In genomic region chr17:4501295-4501949, GRCh38 we compare ENCODE assay signal across 19 cellular contexts. TPM values are rescaled to one million over a fixed set of nuclear protein-coding genes. Genes with fewer than 3 reads are reported as not detected.
DNase-seq lines count a peak whose midpoint lies in the region; ATAC-seq, FAIRE-seq and TF ChIP-seq lines count a peak whose summit lies in the region.
"Had no signal": no experiment of that assay in that cellular context is flagged by ENCODE, and none has a peak within 500 bp of the region (broad histone marks: within the 10 kb centered on the region; RNA-seq: fewer than 3 reads in every experiment).

No MANE protein-coding gene starts in this region.

- no TSS peak for BruUV-seq in endothelial cell of umbilical vein (replicated peaks; lab: Mats Ljungman, UMichigan)

- peaks cover 4% of the 10 kb centered on the region for H3F3A ChIP-seq in neural cell (ENCODE audit: insufficient read depth, low read length, poor library complexity, severe bottlenecking)

- TF ChIP-seq POLR2A in NB4 (IDR thresholded peaks at IDR 0.05; ENCODE audit: extremely low read depth, insufficient read length) (no peak), endothelial cell of umbilical vein (IDR thresholded peaks at IDR 0.05; ENCODE audit: low read depth, low read length) (no peak)

- peak overlapping the region; percentile 44 for H3K4me2 ChIP-seq in endothelial cell of umbilical vein (ENCODE audit: insufficient read depth, low read length)
- H3K4me2 ChIP-seq in neural cell (ENCODE audit: low read length) = no peak overlapping the region
- H3K4me2 ChIP-seq: SK-N-SH had no signal

- dilution Hi-C loops in endothelial cell of umbilical vein (cut with MboI; ENCODE audit: extremely low pct_ligation_motif_present, low sequenced_read_pairs) = no loop called here

- H3K9me1 ChIP-seq in endothelial cell of umbilical vein (replicated peaks; ENCODE audit: control insufficient read depth, extremely low read depth, insufficient read depth, low read length) = no peaks in the 10 kb centered on the region

- H3K9me3 ChIP-seq in CD4-positive, alpha-beta T cell (ENCODE audit: control insufficient read depth, low read length) = no peaks in the 10 kb centered on the region
- H3K9me3 ChIP-seq in endothelial cell of umbilical vein (replicated peaks; ENCODE audit: control insufficient read depth, insufficient read depth, low read length) (no peaks in the 10 kb centered on the region), neural cell (ENCODE audit: low read length) (no peaks in the 10 kb centered on the region)
- H3K9me3 ChIP-seq: breast epithelium, SK-N-SH had no signal

- H3K4me3 ChIP-seq in NB4 (ENCODE audit: low read depth, low read length) = peak overlapping the region; percentile 81
- peak overlapping the region in 1 of 3 experiments; percentile 84 for H3K4me3 ChIP-seq in endothelial cell of umbilical vein (replicated peaks in 1 of 3; ENCODE audit: insufficient read depth in 1 of 3, low read depth in 1 of 3, low read length in 3 of 3)
- H3K4me3 ChIP-seq in neural cell (ENCODE audit: low read length) = peak overlapping the region; percentile 97

- intact Hi-C loops in CD4-positive, alpha-beta T cell (cut with DNase I, micrococcal nuclease) = no loop called here
- intact Hi-C loops in endothelial cell of umbilical vein (cut with micrococcal nuclease) = loop anchor here (1.0 kb wide), 2 partner anchors 30 to 81 kb away; no protein-coding TSS in a partner anchor

- H2AFZ ChIP-seq in endothelial cell of umbilical vein (ENCODE audit: low read depth, low read length) = no peak overlapping the region
- H2AFZ ChIP-seq in neural cell (ENCODE audit: low read depth, low read length) = no peak overlapping the region

- H3K36me3 ChIP-seq in endothelial cell of umbilical vein (ENCODE audit: control insufficient read depth in 2 of 2, extremely low read depth in 1 of 2, insufficient read depth in 2 of 2, low read length in 2 of 2) (peaks cover 0 to 3% of the 10 kb centered on the region in 2 experiments), neural cell (ENCODE audit: insufficient read depth, low read length) (no peaks in the 10 kb centered on the region)
- H3K36me3 ChIP-seq: breast epithelium had no signal

- H3K79me2 ChIP-seq in endothelial cell of umbilical vein (ENCODE audit: control insufficient read depth, insufficient read depth, low read length) = peaks cover 2% of the 10 kb centered on the region
- H3K79me2 ChIP-seq in neural cell (replicated peaks; ENCODE audit: insufficient read depth, low read length) = peaks cover 11% of the 10 kb centered on the region

- peaks cover 42% of the 10 kb centered on the region for H3K27me3 ChIP-seq in CD4-positive, alpha-beta T cell (ENCODE audit: control insufficient read depth, insufficient read depth, low read length)
- H3K27me3 ChIP-seq in endothelial cell of umbilical vein (ENCODE audit: control insufficient read depth in 2 of 2, insufficient read depth in 2 of 2, low read length in 2 of 2) = no peaks in the 10 kb centered on the region
- peaks cover 11% of the 10 kb centered on the region for H3K27me3 ChIP-seq in neural cell (ENCODE audit: insufficient read depth, low read depth, low read length)

- peaks cover 44% of the 10 kb centered on the region for H3K4me1 ChIP-seq in endothelial cell of umbilical vein (ENCODE audit: control insufficient read depth, extremely low read depth, insufficient read depth, low read length)

- peaks cover 40% of the 10 kb centered on the region for H3K4me1 Mint-ChIP-seq in CD4-positive, alpha-beta T cell (ENCODE audit: low read depth)
- peaks cover 27% of the 10 kb centered on the region for H3K4me1 Mint-ChIP-seq in activated CD4-positive, alpha-beta memory T cell treated with anti-CD3 and anti-CD28 coated beads, Interleukin-2, amount 10 ng/mL, durations not matched to agents 7 days and 5 days

- no peak for ATAC-seq in CD4-positive, alpha-beta T cell (ENCODE audit: poor library complexity)
- ATAC-seq in GM21529 (IDR thresholded peaks at IDR 0.05; ENCODE audit: unreplicated experiment) (no peak), HG02678 (IDR thresholded peaks at IDR 0.05; ENCODE audit: unreplicated experiment) (no peak)
- ATAC-seq: naive thymus-derived CD8-positive, alpha-beta T cell had no signal

- H3K4me3 Mint-ChIP-seq in CD4-positive, alpha-beta T cell = peak overlapping the region; percentile 11
- H3K4me3 Mint-ChIP-seq in activated CD4-positive, alpha-beta memory T cell treated with anti-CD3 and anti-CD28 coated beads, Interleukin-2, amount 10 ng/mL, durations not matched to agents 7 days and 5 days = no peak overlapping the region
- H3K4me3 Mint-ChIP-seq: activated naive CD8-positive, alpha-beta T cell had no signal

- H3K9me3 Mint-ChIP-seq in CD4-positive, alpha-beta T cell = no peaks in the 10 kb centered on the region
- H3K9me3 Mint-ChIP-seq in activated CD4-positive, alpha-beta memory T cell treated with anti-CD3 and anti-CD28 coated beads, Interleukin-2, amount 10 ng/mL, durations not matched to agents 7 days and 5 days = no peaks in the 10 kb centered on the region
- H3K9me3 Mint-ChIP-seq: naive thymus-derived CD8-positive, alpha-beta T cell had no signal

- peak; percentile 86 for FAIRE-seq in endothelial cell of umbilical vein (lab: Jason Lieb, UNC)

- POLR2A ChIA-PET in CD4-positive, alpha-beta T cell (lab: Charles Lee) = interaction anchor here (0.8 kb wide), 1 partner anchor 10 kb away, joined by 3 read pairs; no protein-coding TSS in a partner anchor
- POLR2A ChIA-PET in endothelial cell of umbilical vein (lab: Charles Lee) = no interaction called here
- POLR2A ChIA-PET in activated CD4-positive, alpha-beta memory T cell treated with anti-CD3 and anti-CD28 coated beads, Interleukin-2, amount 10 ng/mL, durations not matched to agents 7 days and 5 days (lab: Charles Lee) = no interaction called here

- CTCF ChIA-PET in CD4-positive, alpha-beta T cell (lab: Charles Lee) = no interaction called here
- CTCF ChIA-PET in endothelial cell of umbilical vein (lab: Charles Lee) = interaction anchor here (0.8 to 3.9 kb wide), 5 partner anchors 9 to 81 kb away, joined by 3 to 31 read pairs (median 5); no protein-coding TSS in a partner anchor
- CTCF ChIA-PET in activated CD4-positive, alpha-beta memory T cell treated with anti-CD3 and anti-CD28 coated beads, Interleukin-2, amount 10 ng/mL, durations not matched to agents 7 days and 5 days (lab: Charles Lee) = no interaction called here

- TF ChIP-seq CTCF in CD4-positive, alpha-beta T cell (IDR thresholded peaks at IDR 0.05) = no peak
- TF ChIP-seq CTCF in NB4 (IDR thresholded peaks at IDR 0.05; ENCODE audit: low read depth, low read length) (no peak), endothelial cell of umbilical vein (IDR thresholded peaks at IDR 0.05; ENCODE audit: extremely low read depth in 1 of 2, insufficient read depth in 1 of 2, low read depth in 1 of 2, low read length in 2 of 2) (peak in 1 of 2 donors; percentile 36), neural cell (IDR thresholded peaks at IDR 0.05; ENCODE audit: poor library complexity, severe bottlenecking) (no peak)

- H3K36me3 Mint-ChIP-seq in CD4-positive, alpha-beta T cell (ENCODE audit: low read depth) = no peaks in the 10 kb centered on the region
- H3K36me3 Mint-ChIP-seq in activated CD4-positive, alpha-beta memory T cell treated with anti-CD3 and anti-CD28 coated beads, Interleukin-2, amount 10 ng/mL, durations not matched to agents 7 days and 5 days (ENCODE audit: low read depth) = no peaks in the 10 kb centered on the region
- H3K36me3 Mint-ChIP-seq: activated naive CD8-positive, alpha-beta T cell; naive thymus-derived CD8-positive, alpha-beta T cell had no signal

- TF ChIP-seq RAD21 in neural cell (conservative IDR thresholded peaks at IDR 0.05) = no peak

- DNase-seq in CD4-positive, alpha-beta T cell = no peak
- DNase-seq in NB4 (ENCODE audit: low read depth) (peak; percentile 84), endothelial cell of umbilical vein (ENCODE audit: low read depth, low spot score) (peak; percentile 91), NCI-H524 treated with DMSO at 0.1 percent for 48 hours (lab: John Stamatoyannopoulos, UW) (no peak)
- no peak for DNase-seq in activated CD4-positive, alpha-beta memory T cell treated with anti-CD3 and anti-CD28 coated beads, Interleukin-2, amount 10 ng/mL, durations not matched to agents 7 days and 5 days
- DNase-seq: activated T-cell treated with anti-CD3 and anti-CD28 coated beads, Interleukin-2, amount 50 U/mL, for 1 hour; effector CD4-positive, alpha-beta T cell; mammary epithelial cell; naive thymus-derived CD8-positive, alpha-beta T cell; NCI-H1930; NCI-H510A treated with DMSO at 0.1 percent for 48 hours; SK-N-SH; T1000 had no signal

- no peak for TF ChIP-seq EP300 in neural cell (conservative IDR thresholded peaks at IDR 0.05; ENCODE audit: poor library complexity, severe bottlenecking)

- peaks cover 49% of the 10 kb centered on the region for H3K27me3 Mint-ChIP-seq in CD4-positive, alpha-beta T cell
- peaks cover 51% of the 10 kb centered on the region for H3K27me3 Mint-ChIP-seq in activated CD4-positive, alpha-beta memory T cell treated with anti-CD3 and anti-CD28 coated beads, Interleukin-2, amount 10 ng/mL, durations not matched to agents 7 days and 5 days

- H3K9ac ChIP-seq in endothelial cell of umbilical vein (replicated peaks; ENCODE audit: extremely low read depth, insufficient read depth, low read length) (peak overlapping the region; percentile 49), neural cell (ENCODE audit: low read length) (no peak overlapping the region)
- H3K9ac ChIP-seq: SK-N-SH had no signal

- no peaks in the 10 kb centered on the region for H3K9me2 ChIP-seq in neural cell (ENCODE audit: insufficient read depth, low read length)
- H3K9me2 ChIP-seq: SK-N-SH had no signal

- no peak overlapping the region for H3K27ac Mint-ChIP-seq in CD4-positive, alpha-beta T cell
- H3K27ac Mint-ChIP-seq in activated CD4-positive, alpha-beta memory T cell treated with anti-CD3 and anti-CD28 coated beads, Interleukin-2, amount 10 ng/mL, durations not matched to agents 7 days and 5 days = no peak overlapping the region
- H3K27ac Mint-ChIP-seq: activated naive CD8-positive, alpha-beta T cell; naive thymus-derived CD8-positive, alpha-beta T cell had no signal

- no peak overlapping the region for H3K27ac ChIP-seq in CD4-positive, alpha-beta T cell (ENCODE audit: low read depth, low read length)
- H3K27ac ChIP-seq in endothelial cell of umbilical vein (ENCODE audit: insufficient read depth, low read depth, low read length) (peak overlapping the region; percentile 49), neural cell (ENCODE audit: low read length) (no peak overlapping the region)
- H3K27ac ChIP-seq: breast epithelium had no signal

- no peaks in the 10 kb centered on the region for H4K20me1 ChIP-seq in endothelial cell of umbilical vein (replicated peaks; ENCODE audit: control insufficient read depth, extremely low read depth, insufficient read depth, low read length)
- no peaks in the 10 kb centered on the region for H4K20me1 ChIP-seq in neural cell (ENCODE audit: insufficient read depth)

RNA-seq across cellular contexts. Expression of gene SPNS2, which starts 2.7 kb away (rescaled TPM):
- under 1 TPM; 0.33 to 0.53 TPM for total RNA-seq in CD4-positive, alpha-beta T cell
- total RNA-seq in endothelial cell of umbilical vein = 56.6 and 77.3 TPM in 2 replicates
- 70.2 and 77.3 TPM in 2 replicates for polyA plus RNA-seq in endothelial cell of umbilical vein
- polyA plus RNA-seq in endothelial cell of umbilical vein (2011; cell fraction: cytosol; rRNA removed) = 47.5 and 59.9 TPM in 2 replicates
- polyA plus RNA-seq in endothelial cell of umbilical vein (2011; cell fraction: nucleus; rRNA removed) = 70.4 and 94.6 TPM in 2 replicates
- polyA plus RNA-seq in endothelial cell of umbilical vein (2012) = 16.2 and 28.4 TPM in 2 replicates
- 46.1 and 59.7 TPM in 2 replicates for polyA minus RNA-seq in endothelial cell of umbilical vein
- not detected for polyA minus RNA-seq in endothelial cell of umbilical vein (2011; cell fraction: cytosol; rRNA and poly(A)+ RNA removed)
- polyA minus RNA-seq in endothelial cell of umbilical vein (2011; cell fraction: nucleus; rRNA and poly(A)+ RNA removed) = 21.3 and 41.6 TPM in 2 replicates
- 39.7 and 57.5 TPM in 2 replicates for polyA plus RNA-seq in neural cell
- 29.3 and 36.8 TPM in 2 replicates for polyA minus RNA-seq in neural cell
- total RNA-seq in activated CD4-positive, alpha-beta memory T cell treated with anti-CD3 and anti-CD28 coated beads, Interleukin-2, amount 10 ng/mL, durations not matched to agents 7 days and 5 days = under 1 TPM; 0.15 to 0.60 TPM
- polyA plus RNA-seq: mammary epithelial cell had no signal

RNA-seq across cellular contexts. Expression of gene MYBBP1A, which starts 53.8 kb away (rescaled TPM):
- total RNA-seq in CD4-positive, alpha-beta T cell = 10 to 100 TPM; 58.0 to 58.2 TPM
- 78.1 and 79.2 TPM in 2 replicates for total RNA-seq in endothelial cell of umbilical vein
- 26.8 and 29.3 TPM in 2 replicates for polyA plus RNA-seq in endothelial cell of umbilical vein
- polyA plus RNA-seq in endothelial cell of umbilical vein (2011; cell fraction: cytosol; rRNA removed) = 23.1 and 28.2 TPM in 2 replicates
- 109 and 111 TPM in 2 replicates for polyA plus RNA-seq in endothelial cell of umbilical vein (2011; cell fraction: nucleus; rRNA removed)
- 54.2 and 58.6 TPM in 2 replicates for polyA plus RNA-seq in endothelial cell of umbilical vein (2012)
- polyA minus RNA-seq in endothelial cell of umbilical vein = 36.6 and 55.5 TPM in 2 replicates
- 65.2 TPM for polyA minus RNA-seq in endothelial cell of umbilical vein (2011; cell fraction: cytosol; rRNA and poly(A)+ RNA removed)
- polyA minus RNA-seq in endothelial cell of umbilical vein (2011; cell fraction: nucleus; rRNA and poly(A)+ RNA removed) = 43.8 and 58.8 TPM in 2 replicates
- polyA plus RNA-seq in neural cell = 15.6 and 21.0 TPM in 2 replicates
- polyA minus RNA-seq in neural cell = 24.3 and 33.1 TPM in 2 replicates
- 10 to 100 TPM; 36.7 to 37.7 TPM for total RNA-seq in activated CD4-positive, alpha-beta memory T cell treated with anti-CD3 and anti-CD28 coated beads, Interleukin-2, amount 10 ng/mL, durations not matched to agents 7 days and 5 days

RNA-seq across cellular contexts. Expression of gene GGT6, which starts 59.0 kb away (rescaled TPM):
- total RNA-seq in CD4-positive, alpha-beta T cell = not detected
- not detected in 2 replicates for total RNA-seq in endothelial cell of umbilical vein
- polyA plus RNA-seq in endothelial cell of umbilical vein (not detected in 2 replicates), neural cell (not detected in 2 replicates)
- polyA plus RNA-seq in endothelial cell of umbilical vein (2011; cell fraction: cytosol; rRNA removed) = not detected in 2 replicates
- polyA plus RNA-seq in endothelial cell of umbilical vein (2011; cell fraction: nucleus; rRNA removed) = not detected in 2 replicates
- not detected in 2 replicates for polyA plus RNA-seq in endothelial cell of umbilical vein (2012)
- polyA minus RNA-seq in endothelial cell of umbilical vein (not detected in 2 replicates), neural cell (not detected in 2 replicates)
- not detected for polyA minus RNA-seq in endothelial cell of umbilical vein (2011; cell fraction: cytosol; rRNA and poly(A)+ RNA removed)
- not detected in 2 replicates for polyA minus RNA-seq in endothelial cell of umbilical vein (2011; cell fraction: nucleus; rRNA and poly(A)+ RNA removed)
- total RNA-seq in activated CD4-positive, alpha-beta memory T cell treated with anti-CD3 and anti-CD28 coated beads, Interleukin-2, amount 10 ng/mL, durations not matched to agents 7 days and 5 days = not detected
- total RNA-seq: fibroblast of villous mesenchyme; naive thymus-derived CD8-positive, alpha-beta T cell had no signal
- polyA plus RNA-seq: naive thymus-derived CD8-positive, alpha-beta T cell; SK-N-SH had no signal

Comparison
In these comparisons a context has a peak if more than half of its experiments do, and no peak if none do; other contexts are left out.
1. DNase-seq: peak in NB4 (single experiment) and endothelial cell of umbilical vein (single experiment); none in CD4-positive, alpha-beta T cell (0 of 10), activated CD4-positive, alpha-beta memory T cell treated with anti-CD3 and anti-CD28 coated beads, Interleukin-2, amount 10 ng/mL, durations not matched to agents 7 days and 5 days (single experiment) and NCI-H524 treated with DMSO at 0.1 percent for 48 hours (single experiment).
2. RNA of gene SPNS2, which starts 2.7 kb away (total RNA-seq): 56.6 to 77.3 TPM in endothelial cell of umbilical vein; 0.15 to 0.60 TPM in activated CD4-positive, alpha-beta memory T cell treated with anti-CD3 and anti-CD28 coated beads, Interleukin-2, amount 10 ng/mL, durations not matched to agents 7 days and 5 days and 0.33 to 0.53 TPM in CD4-positive, alpha-beta T cell; every median in the first group is over 10 times any median in the second.